In genomic region chr20:31705191-31705590, GRCh38 we compare ENCODE assay signal across 11 cellular contexts. TPM values are rescaled to one million over a fixed set of nuclear protein-coding genes. Genes with fewer than 3 reads are reported as not detected.
DNase-seq lines count a peak whose midpoint lies in the region; ATAC-seq, FAIRE-seq and TF ChIP-seq lines count a peak whose summit lies in the region.
"Had no signal": no experiment of that assay in that cellular context is flagged by ENCODE, and none has a peak within 500 bp of the region (broad histone marks: within the 10 kb centered on the region; RNA-seq: fewer than 3 reads in every experiment).

No MANE protein-coding gene starts in this region.

- no peaks in the 10 kb centered on the region for H4K20me1 ChIP-seq in OCI-LY7 (ENCODE audit: insufficient read depth, low read length)

- CTCF ChIA-PET in CD4-positive, alpha-beta memory T cell (lab: Charles Lee; ENCODE audit: partially characterized antibody), result interaction anchor here (1.4 to 7.5 kb wide), 2 partner anchors 19 to 44 kb away, joined by 6 to 33 read pairs; no protein-coding TSS in a partner anchor
- CTCF ChIA-PET in OCI-LY7 (lab: Charles Lee; ENCODE audit: unreplicated experiment), result interaction anchor here (0.6 to 1.5 kb wide), 4 partner anchors 17 to 44 kb away, joined by 3 to 6 read pairs (median 4); no protein-coding TSS in a partner anchor

- H3K4me2 ChIP-seq in OCI-LY7 (ENCODE audit: low read length), result peak overlapping the region; percentile 65

- no peak for DNase-seq in CD4-positive, alpha-beta memory T cell
- DNase-seq in OCI-LY7 (ENCODE audit: low spot score) (no peak), endodermal cell (no peak), pancreas (no peak)
- DNase-seq: activated CD4-positive, alpha-beta T cell treated with anti-CD3 and anti-CD28 coated beads for 1 hour had no signal

- H3K27me3 Mint-ChIP-seq in CD4-positive, alpha-beta memory T cell, result no peaks in the 10 kb centered on the region
- H3K27me3 Mint-ChIP-seq in endodermal cell (ENCODE audit: insufficient read depth), result no peaks in the 10 kb centered on the region
- H3K27me3 Mint-ChIP-seq: activated naive CD8-positive, alpha-beta T cell; IgD-negative memory B cell had no signal

- intact Hi-C loops in CD4-positive, alpha-beta memory T cell (cut with micrococcal nuclease), result no loop called here
- intact Hi-C loops in OCI-LY7 (cut with micrococcal nuclease; ENCODE audit: unreplicated experiment), result no loop called here
- intact Hi-C loops in pancreas (cut with DNase I), result no loop called here

- BruUV-seq in OCI-LY7 (replicated peaks; lab: Mats Ljungman, UMichigan), result no TSS peak

- H3K9me3 ChIP-seq in CD4-positive, alpha-beta memory T cell (ENCODE audit: control insufficient read depth in 1 of 2, low read length in 2 of 2), result no peaks in the 10 kb centered on the region
- peaks cover 3% of the 10 kb centered on the region; the same call in 1 of the 2 replicates for H3K9me3 ChIP-seq in OCI-LY7 (ENCODE audit: low read length)
- no peaks in the 10 kb centered on the region for H3K9me3 ChIP-seq in endodermal cell (ENCODE audit: control insufficient read depth, low read length)
- H3K9me3 ChIP-seq in pancreas, result no peaks in the 10 kb centered on the region

- peak overlapping the region in 6 of 7 donors; percentile 10 to 62 (median 29) for H3K27ac Mint-ChIP-seq in CD4-positive, alpha-beta memory T cell
- peak overlapping the region; percentile 90 for H3K27ac Mint-ChIP-seq in endodermal cell
- H3K27ac Mint-ChIP-seq: IgD-negative memory B cell had no signal

- H3K4me1 ChIP-seq in CD4-positive, alpha-beta memory T cell (ENCODE audit: insufficient read depth, low read length), result peaks cover 54% of the 10 kb centered on the region
- H3K4me1 ChIP-seq in OCI-LY7 (ENCODE audit: insufficient read depth, low read length, poor library complexity, severe bottlenecking) (peaks cover 71% of the 10 kb centered on the region), endodermal cell (ENCODE audit: control insufficient read depth, insufficient read depth, low read length) (peaks cover 11% of the 10 kb centered on the region), pancreas (peaks cover 54 to 70% (median 60%) of the 10 kb centered on the region in 3 donors)

- no peaks in the 10 kb centered on the region for H3K27me3 ChIP-seq in CD4-positive, alpha-beta memory T cell (ENCODE audit: insufficient read depth, low read length)
- H3K27me3 ChIP-seq in endodermal cell (ENCODE audit: control insufficient read depth, insufficient read depth, low read length, poor library complexity, severe bottlenecking), result no peaks in the 10 kb centered on the region
- no peaks in the 10 kb centered on the region for H3K27me3 ChIP-seq in pancreas

- no peak overlapping the region for H3K4me3 Mint-ChIP-seq in CD4-positive, alpha-beta memory T cell
- no peak overlapping the region for H3K4me3 Mint-ChIP-seq in endodermal cell
- H3K4me3 Mint-ChIP-seq: activated naive CD8-positive, alpha-beta T cell; IgD-negative memory B cell had no signal

- H3K4me1 Mint-ChIP-seq in CD4-positive, alpha-beta memory T cell, result peaks cover 34 to 71% (median 56%) of the 10 kb centered on the region in 4 donors
- H3K4me1 Mint-ChIP-seq in endodermal cell, result peaks cover 25% of the 10 kb centered on the region

- ATAC-seq in pancreas (no peak), HG02798 (IDR thresholded peaks at IDR 0.05; ENCODE audit: poor library complexity, unreplicated experiment) (no peak), GM19452 (IDR thresholded peaks at IDR 0.05; ENCODE audit: unreplicated experiment) (no peak), GM18861 (IDR thresholded peaks at IDR 0.05; ENCODE audit: unreplicated experiment) (no peak)
- ATAC-seq in activated CD4-positive, CD25-positive, alpha-beta regulatory T cell treated with anti-CD3 and anti-CD28 coated beads, Interleukin-2, amount 50 U/mL, for 24 hours, result no peak

- no peak overlapping the region for H2AFZ ChIP-seq in OCI-LY7 (ENCODE audit: low read length)

- FAIRE-seq in pancreas (lab: Jason Lieb, UNC), result no peak

- POLR2A ChIA-PET in CD4-positive, alpha-beta memory T cell (lab: Charles Lee; ENCODE audit: partially characterized antibody), result interaction anchor here (1.0 to 1.1 kb wide), 2 partner anchors 17 to 18 kb away, joined by 4 read pairs; no protein-coding TSS in a partner anchor
- POLR2A ChIA-PET in OCI-LY7 (lab: Charles Lee), result interaction anchor here (0.6 to 3.5 kb wide), 10 partner anchors 9 to 94 kb away, joined by 3 to 25 read pairs (median 4); partner anchors contain the start of gene BCL2L1

- H3K36me3 ChIP-seq in CD4-positive, alpha-beta memory T cell (ENCODE audit: insufficient read depth, low read length), result peaks cover 30% of the 10 kb centered on the region
- H3K36me3 ChIP-seq in OCI-LY7 (ENCODE audit: insufficient read depth, low read length), result peaks cover 69% of the 10 kb centered on the region
- peaks cover 39% of the 10 kb centered on the region for H3K36me3 ChIP-seq in endodermal cell (ENCODE audit: control insufficient read depth, insufficient read depth, low read length)
- peaks cover 0 to 5% (median 0%) of the 10 kb centered on the region in 3 donors for H3K36me3 ChIP-seq in pancreas

- TF ChIP-seq CTCF in OCI-LY7 (conservative IDR thresholded peaks at IDR 0.05; ENCODE audit: low read length), result no peak
- TF ChIP-seq CTCF in endodermal cell (conservative IDR thresholded peaks at IDR 0.05), result no peak
- TF ChIP-seq CTCF in pancreas (IDR thresholded peaks at IDR 0.05), result no peak

- H3K9me2 ChIP-seq in OCI-LY7 (ENCODE audit: insufficient read depth, low read length), result no peaks in the 10 kb centered on the region

- no peaks in the 10 kb centered on the region for H3K9me3 Mint-ChIP-seq in CD4-positive, alpha-beta memory T cell
- no peaks in the 10 kb centered on the region for H3K9me3 Mint-ChIP-seq in endodermal cell
- H3K9me3 Mint-ChIP-seq: IgD-negative memory B cell had no signal

- H3K36me3 Mint-ChIP-seq in CD4-positive, alpha-beta memory T cell, result peaks cover 48 to 57% of the 10 kb centered on the region in 2 donors
- peaks cover 42% of the 10 kb centered on the region for H3K36me3 Mint-ChIP-seq in endodermal cell (ENCODE audit: low read depth)

- no peak overlapping the region for H3K4me3 ChIP-seq in CD4-positive, alpha-beta memory T cell (ENCODE audit: low read length in 2 of 2)
- H3K4me3 ChIP-seq in OCI-LY7 (ENCODE audit: low read depth, low read length, poor library complexity, severe bottlenecking), result peak overlapping the region; percentile 32
- H3K4me3 ChIP-seq in endodermal cell (ENCODE audit: low read length), result peak overlapping the region; percentile 52
- H3K4me3 ChIP-seq in pancreas, result no peak overlapping the region

- no peak overlapping the region for H3K27ac ChIP-seq in CD4-positive, alpha-beta memory T cell (ENCODE audit: low read depth, low read length)
- H3K27ac ChIP-seq in OCI-LY7 (ENCODE audit: low read depth, low read length, poor library complexity, severe bottlenecking), result peak overlapping the region; percentile 98
- H3K27ac ChIP-seq in endodermal cell (ENCODE audit: low read depth, low read length), result no peak overlapping the region
- H3K27ac ChIP-seq in pancreas, result peak overlapping the region; percentile 49 to 93 (median 87)

- H3K9ac ChIP-seq in endodermal cell (ENCODE audit: extremely low read depth, low read length, poor library complexity, severe bottlenecking), result no peak overlapping the region

- H3K79me2 ChIP-seq in OCI-LY7 (ENCODE audit: insufficient read depth, low read depth, low read length), result peaks cover 68% of the 10 kb centered on the region

RNA-seq across cellular contexts. Expression of gene BCL2L1, which starts 17.5 kb away (rescaled TPM):
- total RNA-seq in CD4-positive, alpha-beta memory T cell, result 10 to 100 TPM; 20.3 to 20.8 TPM
- 10 to 100 TPM; 22.8 to 26.1 TPM for polyA plus RNA-seq in CD4-positive, alpha-beta memory T cell
- 83.2 and 88.8 TPM in 2 replicates for total RNA-seq in OCI-LY7 (2014; rRNA removed; shearing (Covaris generic))
- total RNA-seq in OCI-LY7 (2022) (64.2 and 71.5 TPM in 2 replicates), endodermal cell (10 to 100 TPM; 60.3 to 89.5 TPM), pancreas (10 to 100 TPM; 27.3 to 59.8 (median 40.0) TPM)
- polyA plus RNA-seq in endodermal cell (2013, experiment 1 of 2), result 46.6 TPM
- polyA plus RNA-seq in endodermal cell (2013, experiment 2 of 2), result 43.2 TPM
- 10 to 100 TPM; 40.8 to 55.5 TPM for polyA plus RNA-seq in pancreas

RNA-seq across cellular contexts. Expression of gene TPX2, which starts 33.9 kb away (rescaled TPM):
- under 1 TPM; 0.30 to 0.44 TPM for total RNA-seq in CD4-positive, alpha-beta memory T cell
- under 1 TPM; 0.76 to 0.85 TPM for polyA plus RNA-seq in CD4-positive, alpha-beta memory T cell
- total RNA-seq in OCI-LY7 (2014; rRNA removed; shearing (Covaris generic)), result 121 and 134 TPM in 2 replicates
- total RNA-seq in OCI-LY7 (2022) (173 and 183 TPM in 2 replicates), endodermal cell (100 to 1,000 TPM; 108 to 118 TPM), pancreas (1 to 10 TPM in 1 of 6 donors, under 1 TPM in 4, not detected in 1; 0.20 to 1.5 (median 0.79) TPM)
- 137 TPM for polyA plus RNA-seq in endodermal cell (2013, experiment 1 of 2)
- 134 TPM for polyA plus RNA-seq in endodermal cell (2013, experiment 2 of 2)
- polyA plus RNA-seq in pancreas, result under 1 TPM; 0.04 to 0.12 TPM

Comparison
In these comparisons a context has a peak if more than half of its experiments do, and no peak if none do; other contexts are left out.
1. H3K27ac ChIP-seq: peak in OCI-LY7 (single experiment) and pancreas (4 of 4); none in CD4-positive, alpha-beta memory T cell (single experiment) and endodermal cell (single experiment).
2. H3K4me3 ChIP-seq: peak in OCI-LY7 (single experiment) and endodermal cell (single experiment); none in CD4-positive, alpha-beta memory T cell (0 of 2) and pancreas (0 of 4).
3. RNA of gene TPX2, which starts 33.9 kb away (total RNA-seq): 121 to 183 TPM in OCI-LY7 and 108 to 118 TPM in endodermal cell; 0.20 to 1.5 TPM in pancreas and 0.30 to 0.44 TPM in CD4-positive, alpha-beta memory T cell; every median in the first group is over 10 times any median in the second.